In the genomic region with DNA sequence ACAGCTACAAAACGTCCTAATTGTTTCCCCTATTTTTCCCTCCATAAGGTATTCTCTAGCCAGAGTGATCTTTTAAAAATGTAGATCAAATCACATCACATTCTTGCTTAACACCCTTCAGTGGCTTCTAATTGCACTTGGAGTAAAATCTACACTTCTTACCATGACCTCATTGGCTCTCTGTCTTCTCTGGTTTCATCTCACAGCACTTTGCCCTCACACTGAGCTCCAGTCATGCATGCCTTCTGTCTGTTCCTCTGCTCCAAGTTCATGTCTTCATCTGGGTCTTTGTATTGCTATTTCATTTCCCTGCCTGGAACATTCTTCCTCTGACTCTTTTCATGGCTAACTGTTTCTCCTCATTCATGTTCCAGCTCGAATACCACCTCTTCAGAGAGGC, we compare ENCODE assay signal across 18 cellular contexts.
DNase-seq lines count a peak whose midpoint lies in the region; ATAC-seq, FAIRE-seq and TF ChIP-seq lines count a peak whose summit lies in the region.
"Had no signal": no experiment of that assay in that cellular context is flagged by ENCODE, and none has a peak within 500 bp of the region (broad histone marks: within the 10 kb centered on the region; RNA-seq: fewer than 3 reads in every experiment).

No MANE protein-coding gene starts in this region.

- no peak for TF ChIP-seq POLR2A in testis (IDR thresholded peaks at IDR 0.05)
- no peak for TF ChIP-seq POLR2A in Peyer's patch (IDR thresholded peaks at IDR 0.05)

- ATAC-seq in GM18519 (IDR thresholded peaks at IDR 0.05; ENCODE audit: low FRiP score, unreplicated experiment), result peak; percentile 81
- ATAC-seq in GM21381 (IDR thresholded peaks at IDR 0.05; ENCODE audit: unreplicated experiment), result peak; percentile 68
- peak; percentile 75 for ATAC-seq in HG03025 (IDR thresholded peaks at IDR 0.05; ENCODE audit: low FRiP score, unreplicated experiment)
- ATAC-seq: left lobe of liver; naive thymus-derived CD4-positive, alpha-beta T cell; T-helper 17 cell had no signal

- FAIRE-seq in RCC 7860 (lab: Jason Lieb, UNC), result peak; percentile 46
- no peak for FAIRE-seq in small intestine (lab: Jason Lieb, UNC)

- WGBS in testis, 2 donors, result 82 to 84% methylated on average over 2 of the region's 2 CpGs
- WGBS in small intestine, 3 donors, result 31 to 64% (median 39%) methylated on average over 2 of the region's 2 CpGs

- no peaks in the 10 kb centered on the region for H3K27me3 ChIP-seq in testis
- no peaks in the 10 kb centered on the region for H3K27me3 ChIP-seq in small intestine (ENCODE audit: control insufficient read depth in 2 of 2, insufficient read depth in 2 of 2, low read length in 2 of 2)
- no peaks in the 10 kb centered on the region for H3K27me3 ChIP-seq in Peyer's patch

- H3K4me3 ChIP-seq in testis (no peak overlapping the region), small intestine (ENCODE audit: low read depth in 1 of 2, low read length in 2 of 2) (no peak overlapping the region), Peyer's patch (no peak overlapping the region)

- no peak overlapping the region for H3K27ac ChIP-seq in testis
- no peak overlapping the region for H3K27ac ChIP-seq in small intestine (ENCODE audit: low read depth in 1 of 2, low read length in 1 of 2)
- H3K27ac ChIP-seq in Peyer's patch, result no peak overlapping the region
- H3K27ac ChIP-seq: epithelial cell of prostate had no signal

- no peaks in the 10 kb centered on the region for H3K4me1 ChIP-seq in testis
- no peaks in the 10 kb centered on the region for H3K4me1 ChIP-seq in small intestine (ENCODE audit: control insufficient read depth in 2 of 2, insufficient read depth in 1 of 2, low read depth in 1 of 2, low read length in 1 of 2)
- no peaks in the 10 kb centered on the region for H3K4me1 ChIP-seq in Peyer's patch

- H3K36me3 ChIP-seq in testis (ENCODE audit: low read depth, missing control alignments) (no peaks in the 10 kb centered on the region), small intestine (ENCODE audit: control insufficient read depth in 2 of 2, insufficient read depth in 2 of 2, low read length in 2 of 2) (no peaks in the 10 kb centered on the region), Peyer's patch (no peaks in the 10 kb centered on the region)

- DNase-seq in RCC 7860 (ENCODE audit: low spot score) (no peak), NCI-H1417 (lab: John Stamatoyannopoulos, UW) (no peak), testis (no peak), small intestine (no peak), Peyer's patch (no peak)
- DNase-seq: activated CD4-positive, alpha-beta T cell treated with anti-CD3 and anti-CD28 coated beads, Interleukin-2, amount 10 ng/mL, durations not matched to agents 24 days and 14 days; activated T-cell treated with anti-CD3 and anti-CD28 coated beads, Interleukin-2, amount 50 U/mL, for 24 hours; cerebellar nuclear complex; IMR-90; naive thymus-derived CD4-positive, alpha-beta T cell; NCI-H1105 treated with DMSO at 0.1 percent for 48 hours; NCI-H526 treated with DMSO at 0.1 percent for 48 hours; T-helper 17 cell had no signal

- TF ChIP-seq CTCF in testis (IDR thresholded peaks at IDR 0.05) (no peak), Peyer's patch (IDR thresholded peaks at IDR 0.05) (no peak)

- intact Hi-C loops in testis (cut with DNase I; ENCODE audit: low total_unique reads), result no loop called here

- H3K9me3 ChIP-seq in testis (no peaks in the 10 kb centered on the region), small intestine (ENCODE audit: control insufficient read depth, low read depth) (no peaks in the 10 kb centered on the region), Peyer's patch (no peaks in the 10 kb centered on the region)
